In the genomic region with DNA sequence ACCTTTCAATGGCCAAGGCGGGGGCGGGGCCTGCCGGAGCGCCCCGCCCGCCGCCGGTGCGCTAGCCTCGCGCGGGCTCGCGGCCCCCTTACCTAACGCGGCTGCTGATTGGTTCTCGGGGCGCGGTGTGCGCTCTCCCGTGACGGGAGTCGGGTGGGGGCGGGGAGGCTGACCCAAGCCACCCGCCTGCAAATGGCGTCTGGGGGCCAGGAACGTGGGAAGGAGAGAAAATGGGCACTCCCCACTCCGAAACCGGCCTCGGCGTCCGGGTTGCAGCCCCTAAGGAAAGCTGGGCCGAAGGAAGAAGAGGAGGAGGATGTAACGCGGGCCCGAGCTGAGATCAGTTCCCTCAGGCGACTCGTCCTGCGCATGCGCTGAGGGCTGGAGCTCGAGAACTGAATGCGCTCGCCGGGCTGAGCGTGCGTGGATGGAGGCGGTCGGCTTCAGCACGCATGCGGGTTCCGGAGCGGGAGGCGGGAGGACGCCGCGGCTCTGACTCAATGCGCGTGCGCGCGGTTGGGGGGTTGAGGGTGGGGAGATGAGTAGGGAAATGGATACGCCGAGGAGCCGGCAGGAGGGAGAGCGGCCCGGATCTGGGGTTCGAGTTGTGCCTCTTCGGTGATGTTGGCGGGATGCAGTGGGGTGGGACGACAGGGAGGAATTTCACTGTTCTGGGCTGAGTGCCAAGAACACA, we compare ENCODE assay signal across 1 cellular context.
TF ChIP-seq lines count a peak whose summit lies in the region.

A gene with protein sequence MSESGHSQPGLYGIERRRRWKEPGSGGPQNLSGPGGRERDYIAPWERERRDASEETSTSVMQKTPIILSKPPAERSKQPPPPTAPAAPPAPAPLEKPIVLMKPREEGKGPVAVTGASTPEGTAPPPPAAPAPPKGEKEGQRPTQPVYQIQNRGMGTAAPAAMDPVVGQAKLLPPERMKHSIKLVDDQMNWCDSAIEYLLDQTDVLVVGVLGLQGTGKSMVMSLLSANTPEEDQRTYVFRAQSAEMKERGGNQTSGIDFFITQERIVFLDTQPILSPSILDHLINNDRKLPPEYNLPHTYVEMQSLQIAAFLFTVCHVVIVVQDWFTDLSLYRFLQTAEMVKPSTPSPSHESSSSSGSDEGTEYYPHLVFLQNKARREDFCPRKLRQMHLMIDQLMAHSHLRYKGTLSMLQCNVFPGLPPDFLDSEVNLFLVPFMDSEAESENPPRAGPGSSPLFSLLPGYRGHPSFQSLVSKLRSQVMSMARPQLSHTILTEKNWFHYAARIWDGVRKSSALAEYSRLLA (minus strand): TSS at position 401 of the 694 bp plus-strand sequence. CDS start 4,221 bp downstream, outside the sequence.

TF ChIP-seq in GM12878, 131 proteins besides CTCF, POLR2A, EP300 and RAD21 (continued from another document):
- TF ChIP-seq, protein P1, sequence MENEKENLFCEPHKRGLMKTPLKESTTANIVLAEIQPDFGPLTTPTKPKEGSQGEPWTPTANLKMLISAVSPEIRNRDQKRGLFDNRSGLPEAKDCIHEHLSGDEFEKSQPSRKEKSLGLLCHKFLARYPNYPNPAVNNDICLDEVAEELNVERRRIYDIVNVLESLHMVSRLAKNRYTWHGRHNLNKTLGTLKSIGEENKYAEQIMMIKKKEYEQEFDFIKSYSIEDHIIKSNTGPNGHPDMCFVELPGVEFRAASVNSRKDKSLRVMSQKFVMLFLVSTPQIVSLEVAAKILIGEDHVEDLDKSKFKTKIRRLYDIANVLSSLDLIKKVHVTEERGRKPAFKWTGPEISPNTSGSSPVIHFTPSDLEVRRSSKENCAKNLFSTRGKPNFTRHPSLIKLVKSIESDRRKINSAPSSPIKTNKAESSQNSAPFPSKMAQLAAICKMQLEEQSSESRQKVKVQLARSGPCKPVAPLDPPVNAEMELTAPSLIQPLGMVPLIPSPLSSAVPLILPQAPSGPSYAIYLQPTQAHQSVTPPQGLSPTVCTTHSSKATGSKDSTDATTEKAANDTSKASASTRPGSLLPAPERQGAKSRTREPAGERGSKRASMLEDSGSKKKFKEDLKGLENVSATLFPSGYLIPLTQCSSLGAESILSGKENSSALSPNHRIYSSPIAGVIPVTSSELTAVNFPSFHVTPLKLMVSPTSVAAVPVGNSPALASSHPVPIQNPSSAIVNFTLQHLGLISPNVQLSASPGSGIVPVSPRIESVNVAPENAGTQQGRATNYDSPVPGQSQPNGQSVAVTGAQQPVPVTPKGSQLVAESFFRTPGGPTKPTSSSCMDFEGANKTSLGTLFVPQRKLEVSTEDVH (IDR thresholded peaks at IDR 0.05; ENCODE audit: low read depth, partially characterized antibody), result no peak
- TF ChIP-seq SIN3A (IDR thresholded peaks at IDR 0.05; ENCODE audit: low read depth, low read length) (peak; percentile 20), BRCA1 (IDR thresholded peaks at IDR 0.05; ENCODE audit: low read depth, low read length) (no peak), HCFC1 (IDR thresholded peaks at IDR 0.05; ENCODE audit: low read length) (no peak; the same call in 1 of the 2 replicates), LARP7 (IDR thresholded peaks at IDR 0.05) (peak; percentile 77; the same call in 1 of the 2 replicates), IKZF2 (IDR thresholded peaks at IDR 0.05) (peak; percentile 52 to 69; a peak in 2 of 4 replicates), RFX5 (IDR thresholded peaks at IDR 0.05; ENCODE audit: low read depth, low read length) (0 out of 2 replicates have a peak, but pooled peaks have one; percentile 42), ZNF384 (IDR thresholded peaks at IDR 0.05; ENCODE audit: borderline replicate concordance, low read depth, low read length) (no peak), CEBPB (IDR thresholded peaks at IDR 0.05; ENCODE audit: borderline replicate concordance in 1 of 2, low read depth in 2 of 2, low read length in 2 of 2) (no peak), SMARCA5 (IDR thresholded peaks at IDR 0.05) (no peak), CREB1 (IDR thresholded peaks at IDR 0.05; ENCODE audit: low read depth) (peak; percentile 39; the same call in 1 of the 2 replicates), CBX5 (IDR thresholded peaks at IDR 0.05; ENCODE audit: low read depth) (no peak), EGR1 (IDR thresholded peaks at IDR 0.05; ENCODE audit: borderline replicate concordance in 1 of 2, low read depth in 2 of 2, low read length in 2 of 2) (peak in 1 of 2 experiments; percentile 75; a peak in 1 of 3 replicates)
- TF ChIP-seq, protein P2, sequence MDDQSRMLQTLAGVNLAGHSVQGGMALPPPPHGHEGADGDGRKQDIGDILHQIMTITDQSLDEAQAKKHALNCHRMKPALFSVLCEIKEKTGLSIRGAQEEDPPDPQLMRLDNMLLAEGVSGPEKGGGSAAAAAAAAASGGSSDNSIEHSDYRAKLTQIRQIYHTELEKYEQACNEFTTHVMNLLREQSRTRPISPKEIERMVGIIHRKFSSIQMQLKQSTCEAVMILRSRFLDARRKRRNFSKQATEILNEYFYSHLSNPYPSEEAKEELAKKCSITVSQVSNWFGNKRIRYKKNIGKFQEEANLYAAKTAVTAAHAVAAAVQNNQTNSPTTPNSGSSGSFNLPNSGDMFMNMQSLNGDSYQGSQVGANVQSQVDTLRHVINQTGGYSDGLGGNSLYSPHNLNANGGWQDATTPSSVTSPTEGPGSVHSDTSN (IDR thresholded peaks at IDR 0.05; ENCODE audit: insufficient replicate concordance, low read depth, low read length), result no peak
- TF ChIP-seq, protein P3, sequence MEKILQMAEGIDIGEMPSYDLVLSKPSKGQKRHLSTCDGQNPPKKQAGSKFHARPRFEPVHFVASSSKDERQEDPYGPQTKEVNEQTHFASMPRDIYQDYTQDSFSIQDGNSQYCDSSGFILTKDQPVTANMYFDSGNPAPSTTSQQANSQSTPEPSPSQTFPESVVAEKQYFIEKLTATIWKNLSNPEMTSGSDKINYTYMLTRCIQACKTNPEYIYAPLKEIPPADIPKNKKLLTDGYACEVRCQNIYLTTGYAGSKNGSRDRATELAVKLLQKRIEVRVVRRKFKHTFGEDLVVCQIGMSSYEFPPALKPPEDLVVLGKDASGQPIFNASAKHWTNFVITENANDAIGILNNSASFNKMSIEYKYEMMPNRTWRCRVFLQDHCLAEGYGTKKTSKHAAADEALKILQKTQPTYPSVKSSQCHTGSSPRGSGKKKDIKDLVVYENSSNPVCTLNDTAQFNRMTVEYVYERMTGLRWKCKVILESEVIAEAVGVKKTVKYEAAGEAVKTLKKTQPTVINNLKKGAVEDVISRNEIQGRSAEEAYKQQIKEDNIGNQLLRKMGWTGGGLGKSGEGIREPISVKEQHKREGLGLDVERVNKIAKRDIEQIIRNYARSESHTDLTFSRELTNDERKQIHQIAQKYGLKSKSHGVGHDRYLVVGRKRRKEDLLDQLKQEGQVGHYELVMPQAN (conservative IDR thresholded peaks at IDR 0.05), result no peak
TF ChIP-seq in GM12878: peak in this region for 43.
